ENCODE assay signal across 8 cellular contexts in genomic region chr7:55073051-55073511, GRCh38. TPM values are rescaled to one million over a fixed set of nuclear protein-coding genes. Genes with fewer than 3 reads are reported as not detected.
DNase-seq lines count a peak whose midpoint lies in the region; ATAC-seq and TF ChIP-seq lines count a peak whose summit lies in the region.

No MANE protein-coding gene starts in this region.

- H3K27me3 ChIP-seq in left ventricle myocardium inferior (ENCODE audit: low read depth), result peaks cover 5% of the 10 kb centered on the region
- H3K27me3 ChIP-seq in SJCRH30, result no peaks in the 10 kb centered on the region

- CTCF ChIA-PET in activated CD8-positive, alpha-beta memory T cell treated with anti-CD3 and anti-CD28 coated beads, Interleukin-2, amount 10 ng/mL, durations not matched to agents 7 days and 5 days (lab: Charles Lee), result no interaction called here

- H3K27me3 Mint-ChIP-seq in activated CD8-positive, alpha-beta memory T cell treated with anti-CD3 and anti-CD28 coated beads, Interleukin-2, amount 10 ng/mL, durations not matched to agents 7 days and 5 days, result peaks cover 22% of the 10 kb centered on the region

- H3K27ac Mint-ChIP-seq in stimulated activated effector memory CD8-positive, alpha-beta T cell treated with anti-CD3 and anti-CD28 coated beads, Interleukin-12 subunit alpha, Interleukin-12 subunit beta, amount 100 ng/mL, for 72 hours, result no peak overlapping the region
- H3K27ac Mint-ChIP-seq in activated CD8-positive, alpha-beta memory T cell treated with anti-CD3 and anti-CD28 coated beads, Interleukin-2, amount 10 ng/mL, durations not matched to agents 7 days and 5 days, result no peak overlapping the region

- H3K4me3 ChIP-seq in left ventricle myocardium inferior (no peak overlapping the region), SJCRH30 (no peak overlapping the region)

- DNase-seq in left ventricle myocardium inferior (no peak), cardiac septum (ENCODE audit: low spot score) (no peak), amniotic epithelial cell (ENCODE audit: low read depth) (peak; percentile 51), UCSD-AML1 (lab: John Stamatoyannopoulos, UW; ENCODE audit: unreplicated experiment) (no peak), SJCRH30 (no peak)
- no peak for DNase-seq in stimulated activated effector memory CD8-positive, alpha-beta T cell treated with anti-CD3 and anti-CD28 coated beads, Interleukin-12 subunit alpha, Interleukin-12 subunit beta, amount 100 ng/mL, for 72 hours (ENCODE audit: low spot score in 2 of 2)
- DNase-seq in activated CD8-positive, alpha-beta memory T cell treated with anti-CD3 and anti-CD28 coated beads, Interleukin-2, amount 10 ng/mL, durations not matched to agents 7 days and 5 days, result no peak

- no peak overlapping the region for H3K4me3 Mint-ChIP-seq in stimulated activated effector memory CD8-positive, alpha-beta T cell treated with anti-CD3 and anti-CD28 coated beads, Interleukin-12 subunit alpha, Interleukin-12 subunit beta, amount 100 ng/mL, for 72 hours
- H3K4me3 Mint-ChIP-seq in activated CD8-positive, alpha-beta memory T cell treated with anti-CD3 and anti-CD28 coated beads, Interleukin-2, amount 10 ng/mL, durations not matched to agents 7 days and 5 days, result no peak overlapping the region

- H3K9me3 ChIP-seq in left ventricle myocardium inferior (replicated peaks) (no peaks in the 10 kb centered on the region), SJCRH30 (replicated peaks) (peaks cover 2% of the 10 kb centered on the region; the same call in 1 of the 2 replicates)

- intact Hi-C loops in left ventricle myocardium inferior (cut with micrococcal nuclease), result no loop called here
- intact Hi-C loops in cardiac septum (cut with DNase I), result no loop called here

- H3K4me1 ChIP-seq in left ventricle myocardium inferior (peaks cover 50% of the 10 kb centered on the region), SJCRH30 (peaks cover 13% of the 10 kb centered on the region)

- no peaks in the 10 kb centered on the region for H3K36me3 ChIP-seq in left ventricle myocardium inferior
- H3K36me3 ChIP-seq in SJCRH30, result no peaks in the 10 kb centered on the region

- no peak for TF ChIP-seq CTCF in left ventricle myocardium inferior (IDR thresholded peaks at IDR 0.05; ENCODE audit: borderline replicate concordance)

- no peaks in the 10 kb centered on the region for H3K36me3 Mint-ChIP-seq in stimulated activated effector memory CD8-positive, alpha-beta T cell treated with anti-CD3 and anti-CD28 coated beads, Interleukin-12 subunit alpha, Interleukin-12 subunit beta, amount 100 ng/mL, for 72 hours
- no peaks in the 10 kb centered on the region for H3K36me3 Mint-ChIP-seq in activated CD8-positive, alpha-beta memory T cell treated with anti-CD3 and anti-CD28 coated beads, Interleukin-2, amount 10 ng/mL, durations not matched to agents 7 days and 5 days

- H3K27ac ChIP-seq in left ventricle myocardium inferior (replicated peaks) (peak overlapping the region; percentile 83), SJCRH30 (no peak overlapping the region)

- no peaks in the 10 kb centered on the region for H3K9me3 Mint-ChIP-seq in stimulated activated effector memory CD8-positive, alpha-beta T cell treated with anti-CD3 and anti-CD28 coated beads, Interleukin-12 subunit alpha, Interleukin-12 subunit beta, amount 100 ng/mL, for 72 hours
- no peaks in the 10 kb centered on the region for H3K9me3 Mint-ChIP-seq in activated CD8-positive, alpha-beta memory T cell treated with anti-CD3 and anti-CD28 coated beads, Interleukin-2, amount 10 ng/mL, durations not matched to agents 7 days and 5 days (ENCODE audit: low read depth)

- ATAC-seq in HG02981 (IDR thresholded peaks at IDR 0.05; ENCODE audit: unreplicated experiment), result peak; percentile 52
- peak; percentile 62 for ATAC-seq in stimulated activated effector memory CD8-positive, alpha-beta T cell treated with anti-CD3 and anti-CD28 coated beads, Interleukin-12 subunit alpha, Interleukin-12 subunit beta, amount 100 ng/mL, for 72 hours
- ATAC-seq in activated CD8-positive, alpha-beta memory T cell treated with anti-CD3 and anti-CD28 coated beads, Interleukin-2, amount 10 ng/mL, durations not matched to agents 7 days and 5 days, result no peak

- peaks cover 21% of the 10 kb centered on the region for H3K4me1 Mint-ChIP-seq in stimulated activated effector memory CD8-positive, alpha-beta T cell treated with anti-CD3 and anti-CD28 coated beads, Interleukin-12 subunit alpha, Interleukin-12 subunit beta, amount 100 ng/mL, for 72 hours
- peaks cover 14% of the 10 kb centered on the region for H3K4me1 Mint-ChIP-seq in activated CD8-positive, alpha-beta memory T cell treated with anti-CD3 and anti-CD28 coated beads, Interleukin-2, amount 10 ng/mL, durations not matched to agents 7 days and 5 days

RNA-seq across cellular contexts. Expression of gene EGFR, which starts 54.3 kb away (rescaled TPM):
- total RNA-seq in left ventricle myocardium inferior (6.1 TPM), cardiac septum (7.6 TPM)
- total RNA-seq in SJCRH30 (2014; rRNA removed; shearing (Covaris generic)), result 7.3 and 8.3 TPM in 2 replicates
- not detected for total RNA-seq in activated CD8-positive, alpha-beta memory T cell treated with anti-CD3 and anti-CD28 coated beads, Interleukin-2, amount 10 ng/mL, durations not matched to agents 7 days and 5 days
